ENCODE assay signal across 8 cellular contexts in the genomic region with DNA sequence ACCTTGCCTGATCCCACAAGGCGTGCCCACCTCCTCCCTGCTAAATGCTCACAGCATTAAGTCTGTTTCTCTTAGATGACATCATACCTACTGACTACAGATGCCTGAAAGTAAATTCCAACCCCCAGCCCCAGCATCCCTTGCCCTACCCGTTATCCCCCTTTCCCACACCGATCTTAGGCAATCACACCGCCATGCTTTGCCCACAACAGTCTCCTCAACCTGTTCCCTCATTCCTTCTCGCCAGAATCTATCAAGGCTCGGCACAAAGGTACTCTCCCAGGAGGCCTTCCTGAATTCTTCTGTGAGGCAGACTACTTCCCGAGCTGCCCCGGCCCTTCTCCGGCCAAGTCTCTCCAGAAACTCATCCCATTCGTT. TPM values are rescaled to one million over a fixed set of nuclear protein-coding genes. Genes with fewer than 3 reads are reported as not detected.
DNase-seq lines count a peak whose midpoint lies in the region; ATAC-seq and TF ChIP-seq lines count a peak whose summit lies in the region.

No MANE protein-coding gene starts in this region.

- H3K27me3 ChIP-seq in fibroblast of lung (ENCODE audit: control insufficient read depth, insufficient read depth, low read length) (no peaks in the 10 kb centered on the region), parathyroid adenoma (ENCODE audit: control insufficient read depth, insufficient read depth, low read length) (no peaks in the 10 kb centered on the region)

- H3K9ac ChIP-seq in fibroblast of lung (ENCODE audit: insufficient read depth, low read length) (peak overlapping the region; percentile 73), parathyroid adenoma (peak overlapping the region; percentile 75)

- in situ Hi-C loops in SK-MEL-5 (cut with HindIII; ENCODE audit: low pct_unique_long_range_greater_than_20kb, low sequenced_read_pairs), result no loop called here

- ATAC-seq in omental fat pad (ENCODE audit: low FRiP score), result no peak

- TF ChIP-seq CTCF in fibroblast of lung (conservative IDR thresholded peaks at IDR 0.05 in 1 of 2, IDR thresholded peaks at IDR 0.05 in 1 of 2; ENCODE audit: low read depth in 1 of 2, low read length in 2 of 2) (no peak), parathyroid adenoma (IDR thresholded peaks at IDR 0.05) (no peak), omental fat pad (IDR thresholded peaks at IDR 0.05) (no peak)

- H3K4me1 ChIP-seq in fibroblast of lung (ENCODE audit: control insufficient read depth, extremely low read depth, insufficient read depth, low read length), result peaks cover 6% of the 10 kb centered on the region
- H3K4me1 ChIP-seq in parathyroid adenoma, result peaks cover 14% of the 10 kb centered on the region

- peak; percentile 46 for DNase-seq in SIG-M5 treated with dmso at 0.1 percent for 504 hours (lab: John Stamatoyannopoulos, UW; ENCODE audit: unreplicated experiment)
- DNase-seq in SIG-M5 (lab: John Stamatoyannopoulos, UW), result no peak
- peak; percentile 15 for DNase-seq in SK-MEL-5 (ENCODE audit: low read depth, low spot score)
- peak in 1 of 2 donors; percentile 38 for DNase-seq in fibroblast of lung (ENCODE audit: low read depth in 2 of 2)
- no peak for DNase-seq in NCI-H2196 treated with DMSO at 0.1 percent for 48 hours (lab: John Stamatoyannopoulos, UW; ENCODE audit: unreplicated experiment)
- no peak for DNase-seq in COR-L47 (lab: John Stamatoyannopoulos, UW)
- no peak for DNase-seq in omental fat pad (ENCODE audit: low spot score)

- H2AFZ ChIP-seq in fibroblast of lung (ENCODE audit: low read length) (peak overlapping the region; percentile 88), parathyroid adenoma (peak overlapping the region; percentile 99)

- H3K4me2 ChIP-seq in fibroblast of lung (ENCODE audit: extremely low read depth, insufficient read depth, low read length) (peak overlapping the region; percentile 67), parathyroid adenoma (ENCODE audit: low read length) (peak overlapping the region; percentile 82)

- H3K4me3 ChIP-seq in fibroblast of lung (replicated peaks in 1 of 4; ENCODE audit: control extremely low read depth in 1 of 4, insufficient read depth in 1 of 4, low read depth in 3 of 4, low read length in 4 of 4) (peak overlapping the region; percentile 70 to 90 (median 82)), parathyroid adenoma (ENCODE audit: low read depth, low read length) (peak overlapping the region; percentile 79)

- no peaks in the 10 kb centered on the region for H4K20me1 ChIP-seq in fibroblast of lung (ENCODE audit: control insufficient read depth, extremely low read depth, insufficient read depth, low read length)

- H3K27ac ChIP-seq in fibroblast of lung (ENCODE audit: insufficient read depth, low read length) (peak overlapping the region; percentile 82), parathyroid adenoma (peak overlapping the region; percentile 79)

- peaks cover 42% of the 10 kb centered on the region for H3K79me2 ChIP-seq in fibroblast of lung (ENCODE audit: control insufficient read depth, insufficient read depth, low read length)
- peaks cover 20% of the 10 kb centered on the region for H3K79me2 ChIP-seq in parathyroid adenoma

- peaks cover 13% of the 10 kb centered on the region for H3K36me3 ChIP-seq in fibroblast of lung (ENCODE audit: control insufficient read depth, insufficient read depth, low read length)
- no peaks in the 10 kb centered on the region for H3K36me3 ChIP-seq in parathyroid adenoma (ENCODE audit: control insufficient read depth, insufficient read depth, low read length)

- H3K9me3 ChIP-seq in fibroblast of lung (ENCODE audit: control insufficient read depth, insufficient read depth, low read depth, low read length) (no peaks in the 10 kb centered on the region), parathyroid adenoma (ENCODE audit: control insufficient read depth, low read length) (no peaks in the 10 kb centered on the region)

RNA-seq across cellular contexts. Expression of gene SEC61A1, which starts 0.8 kb away (rescaled TPM):
- total RNA-seq in SK-MEL-5 (2014; rRNA removed; shearing (Covaris generic)), result 250 and 253 TPM in 2 replicates
- polyA plus RNA-seq in SK-MEL-5 (2015; cell fraction: cytosol; rRNA removed), result 222 and 280 TPM in 2 replicates
- 168 and 176 TPM in 2 replicates for polyA plus RNA-seq in SK-MEL-5 (2015; cell fraction: nucleus; rRNA removed)
- total RNA-seq in fibroblast of lung (228 and 398 TPM in 2 replicates), omental fat pad (100 to 1,000 TPM; 125 to 208 (median 203) TPM)
- polyA plus RNA-seq in fibroblast of lung, result 509 and 525 TPM in 2 replicates
- polyA plus RNA-seq in fibroblast of lung (2012), result 366 and 412 TPM in 2 replicates
- polyA minus RNA-seq in fibroblast of lung (ENCODE audit: low replicate concordance), result 711 and 936 TPM in 2 replicates

Comparison
In these comparisons a context has a peak if more than half of its experiments do, and no peak if none do; other contexts are left out.
1. DNase-seq: peak in SIG-M5 treated with dmso at 0.1 percent for 504 hours (single experiment) and SK-MEL-5 (single experiment); none in SIG-M5 (single experiment), NCI-H2196 treated with DMSO at 0.1 percent for 48 hours (single experiment), COR-L47 (single experiment) and omental fat pad (single experiment).